8 cellular contexts compared by ENCODE assay signal in genomic region chr7:35424869-35425495, GRCh38.
DNase-seq lines count a peak whose midpoint lies in the region; ATAC-seq and TF ChIP-seq lines count a peak whose summit lies in the region.

No MANE protein-coding gene starts in this region.

- TF ChIP-seq POLR2A in gastrocnemius medialis (IDR thresholded peaks at IDR 0.05), result no peak

- in situ Hi-C loops in gastrocnemius medialis (cut with MboI; ENCODE audit: low sequenced_read_pairs in 4 of 4), result loop anchor here in 1 of 4 donors (10.0 kb wide), 2 partner anchors 110 to 200 kb away; no protein-coding TSS in a partner anchor

- no peaks in the 10 kb centered on the region for H3K36me3 Mint-ChIP-seq in CD14-positive monocyte

- no peak overlapping the region for H3K4me3 ChIP-seq in gastrocnemius medialis

- no peak overlapping the region for H3K27ac Mint-ChIP-seq in CD14-positive monocyte

- no peaks in the 10 kb centered on the region for H3K36me3 ChIP-seq in gastrocnemius medialis

- ATAC-seq in Right ventricle myocardium superior (ENCODE audit: poor library complexity) (peak; percentile 79), gastrocnemius medialis (no peak)

- H3K9me3 ChIP-seq in gastrocnemius medialis, result no peaks in the 10 kb centered on the region

- H3K4me3 Mint-ChIP-seq in CD14-positive monocyte, result no peak overlapping the region

- POLR2A ChIA-PET in RWPE1 (lab: Yijun Ruan, JAX; ENCODE audit: low non-redundant PET), result no interaction called here

- H3K27ac ChIP-seq in RWPE1 (no peak overlapping the region), gastrocnemius medialis (no peak overlapping the region)

- peaks cover 0 to 5% (median 0%) of the 10 kb centered on the region in 3 donors for H3K27me3 ChIP-seq in gastrocnemius medialis

- peak; percentile 78 for TF ChIP-seq CTCF in CD14-positive monocyte (IDR thresholded peaks at IDR 0.05)
- peak; percentile 81 for TF ChIP-seq CTCF in RWPE1 (conservative IDR thresholded peaks at IDR 0.05; ENCODE audit: low read depth)
- peak; percentile 24 to 71 (median 41) for TF ChIP-seq CTCF in gastrocnemius medialis (IDR thresholded peaks at IDR 0.05 in 4 of 5, conservative IDR thresholded peaks at IDR 0.05 in 1 of 5)

- intact Hi-C loops in CD14-positive monocyte (cut with micrococcal nuclease) (loop anchor here (2.0 to 10.0 kb wide), 3 partner anchors 110 to 197 kb away; no protein-coding TSS in a partner anchor), Right ventricle myocardium superior (cut with DNase I) (loop anchor here (10.0 kb wide), 1 partner anchor 170 kb away; the partner anchor contains the start of gene TBX20), gastrocnemius medialis (cut with DNase I; ENCODE audit: low total_unique reads) (loop anchor here (2.0 to 10.0 kb wide), 2 partner anchors 110 to 200 kb away; no protein-coding TSS in a partner anchor)

- no peaks in the 10 kb centered on the region for H3K4me1 Mint-ChIP-seq in CD14-positive monocyte

- H3K4me1 ChIP-seq in gastrocnemius medialis, result no peaks in the 10 kb centered on the region

- DNase-seq in CD14-positive monocyte (ENCODE audit: low spot score) (no peak), GM19240 (ENCODE audit: insufficient read length, low spot score) (peak; percentile 65), HT1080 (ENCODE audit: low read depth) (peak; percentile 57), RWPE1 (ENCODE audit: low spot score) (peak; percentile 64), Right ventricle myocardium superior (peak; percentile 72), gastrocnemius medialis (no peak), ureter (ENCODE audit: low spot score) (no peak)
- peak; percentile 14 for DNase-seq in activated gamma-delta T cell treated with anti-CD3 and anti-CD28 coated beads, Interleukin-2, amount 50 U/mL, for 16 hours (ENCODE audit: low read depth)

- H3K9me3 Mint-ChIP-seq in CD14-positive monocyte, result peaks cover 0 to 6% (median 2%) of the 10 kb centered on the region in 7 donors

- CTCF ChIA-PET in RWPE1 (lab: Yijun Ruan, JAX), result interaction anchor here (0.5 to 1.6 kb wide), 10 partner anchors 10 to 1373 kb away, joined by 3 to 9 read pairs (median 4); no protein-coding TSS in a partner anchor

- peaks cover 3 to 8% (median 7%) of the 10 kb centered on the region in 3 donors for H3K27me3 Mint-ChIP-seq in CD14-positive monocyte (ENCODE audit: low read depth in 3 of 3)

Comparison
In these comparisons a context has a peak if more than half of its experiments do, and no peak if none do; other contexts are left out.
1. DNase-seq: peak in GM19240 (single experiment), HT1080 (single experiment), RWPE1 (single experiment), activated gamma-delta T cell treated with anti-CD3 and anti-CD28 coated beads, Interleukin-2, amount 50 U/mL, for 16 hours (single experiment) and Right ventricle myocardium superior (single experiment); none in CD14-positive monocyte (single experiment), gastrocnemius medialis (0 of 2) and ureter (single experiment).
2. Peak in every context shown above with its lines, with median percentiles within 50 percentile points of each other: CTCF ChIP-seq.